In the genomic region with DNA sequence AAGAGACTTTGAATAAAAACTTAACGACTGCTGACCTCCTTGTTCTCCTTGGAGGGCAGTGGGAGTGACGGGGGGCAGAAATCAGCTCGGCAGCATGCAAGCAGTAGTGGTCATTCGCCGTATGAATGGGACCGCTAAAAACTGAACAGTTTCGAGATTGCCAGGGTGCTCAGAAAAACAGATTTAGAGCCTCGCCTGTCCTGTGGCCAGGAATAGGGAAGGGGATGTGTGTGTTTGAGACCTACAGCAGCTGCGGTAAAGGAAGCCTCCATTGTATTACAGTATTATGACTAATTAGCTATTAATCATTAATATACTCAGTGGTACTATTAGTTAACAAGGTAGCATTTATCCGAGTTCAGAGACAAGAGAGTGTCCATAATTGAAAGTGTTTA, we compare ENCODE assay signal across 8 cellular contexts. TPM values are rescaled to one million over a fixed set of nuclear protein-coding genes. Genes with fewer than 3 reads are reported as not detected.
DNase-seq lines count a peak whose midpoint lies in the region; ATAC-seq and TF ChIP-seq lines count a peak whose summit lies in the region.

No MANE protein-coding gene starts in this region.

- peak overlapping the region; percentile 63 for H3K4me3 ChIP-seq in AG10803 (ENCODE audit: low read length)
- H3K4me3 ChIP-seq in HL-60 (replicated peaks; ENCODE audit: insufficient read depth, low read length), result peak overlapping the region; percentile 82
- H3K4me3 ChIP-seq in choroid plexus epithelial cell (ENCODE audit: low read depth, low read length), result peak overlapping the region; percentile 92

- no peaks in the 10 kb centered on the region for H3K9me3 Mint-ChIP-seq in naive thymus-derived CD8-positive, alpha-beta T cell

- no peak for DNase-seq in AG10803 (ENCODE audit: low read depth)
- no peak for DNase-seq in HL-60 (ENCODE audit: low read depth in 1 of 2, low spot score in 1 of 2)
- no peak for DNase-seq in choroid plexus epithelial cell (ENCODE audit: low read depth)
- no peak for DNase-seq in naive thymus-derived CD8-positive, alpha-beta T cell
- no peak for DNase-seq in activated gamma-delta T cell treated with Interleukin-2 at 50 U/mL for 16 hours
- DNase-seq in NCI-H2107 treated with DMSO at 0.1 percent for 48 hours (lab: John Stamatoyannopoulos, UW; ENCODE audit: unreplicated experiment), result no peak

- H3K4me1 Mint-ChIP-seq in naive thymus-derived CD8-positive, alpha-beta T cell, result peaks cover 27 to 61% (median 56%) of the 10 kb centered on the region in 4 donors

- H3K27me3 Mint-ChIP-seq in naive thymus-derived CD8-positive, alpha-beta T cell, result peaks cover 0 to 3% (median 0%) of the 10 kb centered on the region in 5 donors

- POLR2A ChIA-PET in naive thymus-derived CD8-positive, alpha-beta T cell (lab: Charles Lee), result interaction anchor here (0.7 to 4.0 kb wide), 11 partner anchors 20 to 732 kb away, joined by 3 to 34 read pairs (median 4); a partner anchor contains a TSS

- H3K27ac Mint-ChIP-seq in naive thymus-derived CD8-positive, alpha-beta T cell, result peak overlapping the region; percentile 82 to 97 (median 92)

- peaks cover 0 to 3% (median 0%) of the 10 kb centered on the region in 3 donors for H3K36me3 Mint-ChIP-seq in naive thymus-derived CD8-positive, alpha-beta T cell

- peak overlapping the region; percentile 77 to 97 (median 90) for H3K4me3 Mint-ChIP-seq in naive thymus-derived CD8-positive, alpha-beta T cell

- ATAC-seq in naive thymus-derived CD8-positive, alpha-beta T cell, result no peak
- ATAC-seq in GM21737 (IDR thresholded peaks at IDR 0.05; ENCODE audit: unreplicated experiment) (no peak), GM18858 (IDR thresholded peaks at IDR 0.05; ENCODE audit: unreplicated experiment) (no peak)

- no peaks in the 10 kb centered on the region for H3K27me3 ChIP-seq in HL-60 (ENCODE audit: insufficient read depth, poor library complexity, severe bottlenecking)

- H3K27ac ChIP-seq in HL-60 (replicated peaks), result peak overlapping the region; percentile 21

- TF ChIP-seq CTCF in AG10803 (conservative IDR thresholded peaks at IDR 0.05; ENCODE audit: low read length) (no peak), HL-60 (IDR thresholded peaks at IDR 0.05; ENCODE audit: insufficient read depth, low read length) (no peak), choroid plexus epithelial cell (conservative IDR thresholded peaks at IDR 0.05; ENCODE audit: low read depth, low read length) (no peak)

RNA-seq across cellular contexts. Expression of a gene that starts 0.7 kb away (rescaled TPM):
- total RNA-seq in naive thymus-derived CD8-positive, alpha-beta T cell, result 10 to 100 TPM; 56.5 to 62.2 TPM
- polyA plus RNA-seq in naive thymus-derived CD8-positive, alpha-beta T cell, result 10 to 100 TPM; 19.9 to 20.8 (median 20.1) TPM

RNA-seq across cellular contexts. Expression of a gene that starts 52.0 kb away (rescaled TPM):
- 10 to 100 TPM; 61.8 to 70.0 TPM for total RNA-seq in naive thymus-derived CD8-positive, alpha-beta T cell
- polyA plus RNA-seq in naive thymus-derived CD8-positive, alpha-beta T cell, result 100 to 1,000 TPM; 156 to 196 (median 164) TPM
